ENCODE assay signal across 15 cellular contexts in genomic region chr2:49914281-49914680, GRCh38.
DNase-seq lines count a peak whose midpoint lies in the region; ATAC-seq and TF ChIP-seq lines count a peak whose summit lies in the region.
"Had no signal": no experiment of that assay in that cellular context is flagged by ENCODE, and none has a peak within 500 bp of the region (broad histone marks: within the 10 kb centered on the region; RNA-seq: fewer than 3 reads in every experiment).

No MANE protein-coding gene starts in this region.

- ATAC-seq in foreskin keratinocyte = peak; percentile 100
- ATAC-seq in GM18873 (IDR thresholded peaks at IDR 0.05; ENCODE audit: low FRiP score, unreplicated experiment) = no peak
- ATAC-seq: lower lobe of right lung, upper lobe of right lung had no signal

- peak; percentile 7 for DNase-seq in NCI-H345 (lab: John Stamatoyannopoulos, UW)
- DNase-seq in NCI-H345 treated with DMSO at 0.1 percent for 48 hours (lab: John Stamatoyannopoulos, UW; ENCODE audit: unreplicated experiment) = no peak
- peak; percentile 72 for DNase-seq in SK-MEL-5 (ENCODE audit: low read depth, low spot score)
- DNase-seq in foreskin keratinocyte = peak; percentile 81 to 94
- DNase-seq in superior temporal gyrus (ENCODE audit: extremely low spot score) = peak; percentile 74
- DNase-seq in HCEC 1CT = no peak
- no peak for DNase-seq in activated gamma-delta T cell treated with Interleukin-2 at 50 U/mL for 16 hours
- DNase-seq: activated CD4-positive, alpha-beta T cell treated with anti-CD3 and anti-CD28 coated beads for 48 hours; brain microvascular endothelial cell; endodermal cell; lower lobe of right lung; NCI-H1436 treated with DMSO at 0.1 percent for 48 hours; NK-92 treated with Interleukin-12 subunit alpha and Interleukin-12 subunit beta, amount 100 ng/mL, for 24 hours; upper lobe of right lung had no signal

- H3K27me3 ChIP-seq in foreskin keratinocyte = no peaks in the 10 kb centered on the region
- H3K27me3 ChIP-seq: brain microvascular endothelial cell, upper lobe of right lung had no signal

- H3K27ac ChIP-seq in foreskin keratinocyte = no peak overlapping the region
- H3K27ac ChIP-seq: brain microvascular endothelial cell, lower lobe of right lung, upper lobe of right lung had no signal

- H3K4me1 ChIP-seq in foreskin keratinocyte = peaks cover 11% of the 10 kb centered on the region
- H3K4me1 ChIP-seq: lower lobe of right lung, upper lobe of right lung had no signal

- no peak for TF ChIP-seq CTCF in foreskin keratinocyte (conservative IDR thresholded peaks at IDR 0.05)

- in situ Hi-C loops in SK-MEL-5 (cut with HindIII; ENCODE audit: low pct_unique_long_range_greater_than_20kb, low sequenced_read_pairs) = no loop called here

Comparison
In these comparisons a context has a peak if more than half of its experiments do, and no peak if none do; other contexts are left out.
1. DNase-seq: peak in NCI-H345 (single experiment), SK-MEL-5 (single experiment), foreskin keratinocyte (2 of 2) and superior temporal gyrus (single experiment); none in NCI-H345 treated with DMSO at 0.1 percent for 48 hours (single experiment), HCEC 1CT (single experiment) and activated gamma-delta T cell treated with Interleukin-2 at 50 U/mL for 16 hours (single experiment).